In the genomic region with DNA sequence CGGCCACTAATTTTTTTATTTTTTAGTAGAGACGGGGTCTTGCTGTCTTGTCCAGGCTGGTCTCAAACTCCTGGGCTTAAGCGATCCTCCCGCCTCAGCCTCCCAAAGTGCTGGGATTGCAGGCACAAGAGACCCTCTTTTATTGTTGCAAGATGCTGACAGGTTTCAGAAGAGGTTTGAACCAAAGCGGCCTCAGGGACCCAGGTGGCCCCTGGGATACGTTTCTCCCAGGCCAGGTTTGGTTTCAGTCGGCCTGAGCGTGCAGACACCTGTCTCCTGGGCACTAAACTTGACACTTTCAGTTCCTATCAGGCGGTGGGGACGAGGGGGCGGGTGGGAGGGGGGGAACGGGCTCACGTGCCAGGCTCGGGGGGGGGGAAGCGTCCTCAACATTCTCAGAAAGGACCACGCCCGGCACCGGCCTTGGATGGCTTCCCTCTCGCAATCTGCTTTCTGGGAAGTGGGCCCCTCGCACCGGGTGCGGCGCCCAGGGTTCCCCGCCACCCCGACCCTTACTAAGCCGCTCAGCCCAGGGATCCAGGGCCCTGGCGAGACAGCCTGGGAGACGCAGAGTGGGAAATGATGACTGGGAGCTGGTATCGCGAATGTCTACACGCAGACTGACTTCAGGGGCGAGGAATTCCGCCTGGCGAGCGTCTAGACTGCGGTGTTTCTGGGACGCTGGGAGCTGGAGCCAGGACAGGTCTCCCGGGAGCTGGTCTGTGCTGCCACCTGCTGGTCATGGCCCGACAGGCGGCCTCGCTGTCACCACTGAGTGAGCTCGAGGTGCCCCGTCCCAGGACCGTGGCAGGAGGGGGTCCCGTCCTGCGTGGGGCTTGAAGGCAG, we compare ENCODE assay signal across 8 cellular contexts.
DNase-seq lines count a peak whose midpoint lies in the region; ATAC-seq lines count a peak whose summit lies in the region.

No MANE protein-coding gene starts in this region.

- peak overlapping the region; percentile 77 for H3K4me3 Mint-ChIP-seq in activated CD4-positive, alpha-beta memory T cell treated with anti-CD3 and anti-CD28 coated beads, Interleukin-2, amount 10 ng/mL, durations not matched to agents 7 days and 5 days

- no peaks in the 10 kb centered on the region for H3K9me3 Mint-ChIP-seq in activated CD4-positive, alpha-beta memory T cell treated with anti-CD3 and anti-CD28 coated beads, Interleukin-2, amount 10 ng/mL, durations not matched to agents 7 days and 5 days

- H3K27ac Mint-ChIP-seq in activated CD4-positive, alpha-beta memory T cell treated with anti-CD3 and anti-CD28 coated beads, Interleukin-2, amount 10 ng/mL, durations not matched to agents 7 days and 5 days, result peak overlapping the region; percentile 42

- peaks cover 39% of the 10 kb centered on the region for H3K4me1 Mint-ChIP-seq in activated CD4-positive, alpha-beta memory T cell treated with anti-CD3 and anti-CD28 coated beads, Interleukin-2, amount 10 ng/mL, durations not matched to agents 7 days and 5 days

- H3K27me3 Mint-ChIP-seq in activated CD4-positive, alpha-beta memory T cell treated with anti-CD3 and anti-CD28 coated beads, Interleukin-2, amount 10 ng/mL, durations not matched to agents 7 days and 5 days, result peaks cover 28% of the 10 kb centered on the region

- peaks cover 2% of the 10 kb centered on the region for H3K36me3 Mint-ChIP-seq in activated CD4-positive, alpha-beta memory T cell treated with anti-CD3 and anti-CD28 coated beads, Interleukin-2, amount 10 ng/mL, durations not matched to agents 7 days and 5 days (ENCODE audit: low read depth)

- peak; percentile 41 for ATAC-seq in HG02759 (IDR thresholded peaks at IDR 0.05; ENCODE audit: unreplicated experiment)
- ATAC-seq in GM21526 (IDR thresholded peaks at IDR 0.05; ENCODE audit: low FRiP score, unreplicated experiment), result no peak

- DNase-seq in GM03348 (ENCODE audit: low spot score) (peak; percentile 94), NCI-H2227 treated with DMSO at 0.1 percent for 48 hours (lab: John Stamatoyannopoulos, UW) (peak; percentile 57), ecto neural progenitor cell (ENCODE audit: low spot score) (peak; percentile 94), medulla oblongata (ENCODE audit: extremely low spot score) (peak; percentile 85)
- peak; percentile 89 for DNase-seq in activated CD4-positive, alpha-beta memory T cell treated with anti-CD3 and anti-CD28 coated beads, Interleukin-2, amount 10 ng/mL, durations not matched to agents 7 days and 5 days
- DNase-seq in stimulated activated CD4-positive, alpha-beta T cell treated with anti-CD3 and anti-CD28 coated beads, TNF-alpha, amount 100 ng/mL, for 24 hours (ENCODE audit: low read depth in 3 of 3), result peak; percentile 79 to 88 (median 85)

- POLR2A ChIA-PET in activated CD4-positive, alpha-beta memory T cell treated with anti-CD3 and anti-CD28 coated beads, Interleukin-2, amount 10 ng/mL, durations not matched to agents 7 days and 5 days (lab: Charles Lee), result interaction anchor here (0.5 to 6.6 kb wide), 11 partner anchors 10 to 183 kb away, joined by 3 to 141 read pairs (median 4); a partner anchor contains a TSS

- CTCF ChIA-PET in activated CD4-positive, alpha-beta memory T cell treated with anti-CD3 and anti-CD28 coated beads, Interleukin-2, amount 10 ng/mL, durations not matched to agents 7 days and 5 days (lab: Charles Lee), result interaction anchor here (0.7 to 7.9 kb wide), 40 partner anchors 8 to 460 kb away, joined by 3 to 130 read pairs (median 4); a partner anchor contains a TSS
